Comparison of ENCODE assay signal across 19 cellular contexts in genomic region chr22:46008836-46009596, GRCh38. TPM values are rescaled to one million over a fixed set of nuclear protein-coding genes. Genes with fewer than 3 reads are reported as not detected.
DNase-seq lines count a peak whose midpoint lies in the region; ATAC-seq and TF ChIP-seq lines count a peak whose summit lies in the region.
"Had no signal": no experiment of that assay in that cellular context is flagged by ENCODE, and none has a peak within 500 bp of the region (broad histone marks: within the 10 kb centered on the region; RNA-seq: fewer than 3 reads in every experiment).

No MANE protein-coding gene starts in this region.

- peaks cover 7% of the 10 kb centered on the region; the same call in 1 of the 2 replicates for H3K9me3 ChIP-seq in Panc1 (ENCODE audit: control insufficient read depth, insufficient read depth, low read depth, low read length)
- peaks cover 0 to 14% (median 10%) of the 10 kb centered on the region in 8 donors for H3K9me3 ChIP-seq in spleen

- in situ Hi-C loops in Panc1 (cut with HindIII; ENCODE audit: low pct_unique_long_range_greater_than_20kb, low sequenced_read_pairs) = loop anchor here (25.0 kb wide), 1 partner anchor 303 kb away; no protein-coding TSS in a partner anchor

- H3K27me3 ChIP-seq in Panc1 (ENCODE audit: control insufficient read depth, insufficient read depth, low read length) (no peaks in the 10 kb centered on the region), spleen (replicated peaks in 1 of 7) (peaks cover 0 to 9% (median 0%) of the 10 kb centered on the region in 7 donors)
- H3K27me3 ChIP-seq: Peyer's patch had no signal

- H3K4me1 Mint-ChIP-seq in chondrocyte (ENCODE audit: low read depth) = peaks cover 64% of the 10 kb centered on the region
- H3K4me1 Mint-ChIP-seq in nephron progenitor cell = peaks cover 13% of the 10 kb centered on the region

- H3K27ac ChIP-seq in Panc1 (ENCODE audit: low read length) (peak overlapping the region; percentile 94; the same call in 1 of the 2 replicates), spleen (peak overlapping the region in 2 of 8 donors; percentile 86 to 87)

- POLR2A ChIA-PET in Panc1 (lab: Charles Lee) = no interaction called here

- H3K36me3 ChIP-seq in Panc1 (ENCODE audit: control insufficient read depth, insufficient read depth, low read length) (no peaks in the 10 kb centered on the region), spleen (no peaks in the 10 kb centered on the region)
- H3K36me3 ChIP-seq: Peyer's patch had no signal

- H3K4me1 ChIP-seq in Panc1 (ENCODE audit: control insufficient read depth, insufficient read depth, low read length) (peaks cover 46% of the 10 kb centered on the region), spleen (peaks cover 30 to 86% (median 58%) of the 10 kb centered on the region in 6 donors)

- H3K36me3 Mint-ChIP-seq in chondrocyte (ENCODE audit: low read depth) (peaks cover 2% of the 10 kb centered on the region), nephron progenitor cell (ENCODE audit: low read depth) (no peaks in the 10 kb centered on the region)

- WGBS in spleen, 5 donors = 90 to 92% (median 91%) methylated on average over 8 to 9 of the region's 9 CpGs

- CTCF ChIA-PET in Panc1 (lab: Charles Lee) = no interaction called here

- intact Hi-C loops in Panc1 (cut with micrococcal nuclease; ENCODE audit: unreplicated experiment) (loop anchor here (5.0 kb wide), 1 partner anchor 58 kb away; no protein-coding TSS in a partner anchor), spleen (cut with DNase I; ENCODE audit: low total_unique reads) (loop anchor here (10.0 kb wide), 1 partner anchor 66 kb away; no protein-coding TSS in a partner anchor)

- no peak for DNase-seq in Panc1 (ENCODE audit: low read depth, low spot score)
- DNase-seq in chondrocyte (ENCODE audit: low spot score) = peak; percentile 58
- peak; percentile 71 for DNase-seq in kidney tubule cell (ENCODE audit: low spot score)
- DNase-seq in spleen = peak; percentile 51
- DNase-seq in nephron progenitor cell = no peak
- DNase-seq in mucosa of gallbladder (ENCODE audit: low spot score) = no peak
- no peak for DNase-seq in 8988T
- DNase-seq: activated CD4-positive, CD25-positive, alpha-beta regulatory T cell treated with anti-CD3 and anti-CD28 coated beads, Interleukin-2, amount 50 U/mL, for 72 hours; activated naive CD4-positive, alpha-beta T cell treated with Interleukin-2 at 50 U/mL for 16 hours; caudate nucleus; islet precursor cell; NCI-H2029 treated with DMSO at 0.1 percent for 48 hours; stimulated activated CD4-positive, alpha-beta T cell treated with anti-CD3 and anti-CD28 coated beads, Interleukin-2, amount 100 ng/mL, for 48 hours; stimulated activated CD8-positive, alpha-beta memory T cell treated with anti-CD3 and anti-CD28 coated beads, Interleukin-4, amount 100 ng/mL, for 48 hours; T-helper 2 cell had no signal

- H3K4me3 ChIP-seq in Panc1 (ENCODE audit: low read depth in 2 of 2, low read length in 2 of 2) = no peak overlapping the region
- no peak overlapping the region for H3K4me3 ChIP-seq in spleen
- H3K4me3 ChIP-seq: Peyer's patch had no signal

- H3K9me3 Mint-ChIP-seq in chondrocyte (ENCODE audit: low read depth) = peaks cover 11% of the 10 kb centered on the region
- peaks cover 3% of the 10 kb centered on the region for H3K9me3 Mint-ChIP-seq in nephron progenitor cell

- H3K4me3 Mint-ChIP-seq in chondrocyte (ENCODE audit: unreplicated experiment) (no peak overlapping the region), nephron progenitor cell (no peak overlapping the region)
- H3K4me3 Mint-ChIP-seq: B cell had no signal

- TF ChIP-seq CTCF in Panc1 (IDR thresholded peaks at IDR 0.05) = no peak
- TF ChIP-seq CTCF in chondrocyte (IDR thresholded peaks at IDR 0.05) = no peak
- TF ChIP-seq CTCF in spleen (IDR thresholded peaks at IDR 0.05 in 8 of 11, conservative IDR thresholded peaks at IDR 0.05 in 3 of 11) = no peak
- TF ChIP-seq CTCF in nephron progenitor cell (IDR thresholded peaks at IDR 0.05) = no peak

- H3K27me3 Mint-ChIP-seq in chondrocyte (ENCODE audit: low read depth) = no peaks in the 10 kb centered on the region
- peaks cover 11% of the 10 kb centered on the region for H3K27me3 Mint-ChIP-seq in nephron progenitor cell (ENCODE audit: low read depth, poor library complexity)
- H3K27me3 Mint-ChIP-seq: B cell had no signal

- no peak for TF ChIP-seq POLR2A in spleen (IDR thresholded peaks at IDR 0.05)

- ATAC-seq in Panc1 = no peak
- ATAC-seq in GM18498 (IDR thresholded peaks at IDR 0.05; ENCODE audit: unreplicated experiment) = no peak

- peak overlapping the region; percentile 88 for H3K27ac Mint-ChIP-seq in chondrocyte (ENCODE audit: unreplicated experiment)
- no peak overlapping the region for H3K27ac Mint-ChIP-seq in nephron progenitor cell
- H3K27ac Mint-ChIP-seq: B cell had no signal

- BruUV-seq in Panc1 (replicated peaks; lab: Mats Ljungman, UMichigan) = no TSS peak

RNA-seq across cellular contexts. Expression of gene WNT7B, which starts 32.1 kb away (rescaled TPM):
- 52.1 TPM for total RNA-seq in Panc1 (2021; ENCODE audit: unreplicated experiment)
- 46.4 TPM for polyA plus RNA-seq in Panc1 (2012; ENCODE audit: insufficient read length)
- total RNA-seq in chondrocyte = 0.15 to 1.1 TPM (median 0.18 TPM) in 3 replicates
- not detected for total RNA-seq in spleen
- polyA plus RNA-seq in spleen = not detected
- total RNA-seq in mucosa of gallbladder = 22.1 TPM
- total RNA-seq: Peyer's patch, pulmonary artery endothelial cell had no signal

Comparison
In these comparisons a context has a peak if more than half of its experiments do, and no peak if none do; other contexts are left out.
1. DNase-seq: peak in chondrocyte (single experiment), kidney tubule cell (single experiment) and spleen (single experiment); none in Panc1 (single experiment), nephron progenitor cell (single experiment), mucosa of gallbladder (single experiment) and 8988T (single experiment).
2. RNA of gene WNT7B, which starts 32.1 kb away (total RNA-seq): 52.1 TPM in Panc1 (single experiment) and 22.1 TPM in mucosa of gallbladder (single experiment); 0.15 to 1.1 TPM in chondrocyte and not detected in spleen; every median in the first group is over 10 times any median in the second.